Comparison of ENCODE assay signal across 16 cellular contexts in genomic region chr5:151779531-151780125, GRCh38. TPM values are rescaled to one million over a fixed set of nuclear protein-coding genes. Genes with fewer than 3 reads are reported as not detected.
A peak's percentile ranks its signal among the peaks of the same experiment; 100 is the strongest.
DNase-seq lines count a peak whose midpoint lies in the region; ATAC-seq, FAIRE-seq and TF ChIP-seq lines count a peak whose summit lies in the region.
"Had no signal": no experiment of that assay in that cellular context is flagged by ENCODE, and none has a peak within 500 bp of the region (broad histone marks: within the 10 kb centered on the region; RNA-seq: fewer than 3 reads in every experiment).

No MANE protein-coding gene starts in this region.

- peaks cover 21% of the 10 kb centered on the region for H3K36me3 Mint-ChIP-seq in central memory CD8-positive, alpha-beta T cell (ENCODE audit: insufficient read depth)

- no TSS peak for BruUV-seq in HepG2 (replicated peaks; lab: Mats Ljungman, UMichigan)

- peaks cover 97% of the 10 kb centered on the region for H3K4me1 ChIP-seq in HepG2 (ENCODE audit: insufficient read depth, low read length)
- peaks cover 0 to 54% (median 13%) of the 10 kb centered on the region in 4 donors for H3K4me1 ChIP-seq in right lobe of liver

- TF ChIP-seq EP300 in HepG2 (IDR thresholded peaks at IDR 0.05; ENCODE audit: low read depth in 2 of 2, low read length in 2 of 2), result no peak
- TF ChIP-seq EP300 in HepG2 (CRISPR knock-in tag; IDR thresholded peaks at IDR 0.05; ENCODE audit: borderline replicate concordance), result no peak

- peaks cover 98% of the 10 kb centered on the region for H4K20me1 ChIP-seq in HepG2 (ENCODE audit: insufficient read depth, low read length)

- DNase-seq in HepG2 (ENCODE audit: low spot score) (no peak), right lobe of liver (no peak), NCI-H1048 (lab: John Stamatoyannopoulos, UW) (no peak), sciatic nerve (ENCODE audit: low spot score) (no peak)
- no peak for DNase-seq in central memory CD8-positive, alpha-beta T cell (ENCODE audit: low spot score in 2 of 2)
- DNase-seq in activated CD8-positive, alpha-beta memory T cell treated with anti-CD3 and anti-CD28 coated beads, Interleukin-2, amount 50 U/mL, for 4 hours, result no peak
- DNase-seq: BE2C; mucosa of descending colon; NCI-H1092 treated with DMSO at 0.1 percent for 48 hours; NK-92 treated with Interleukin-12 subunit alpha and Interleukin-12 subunit beta, amount 100 ng/mL, for 24 hours; thyroid gland had no signal

- no peaks in the 10 kb centered on the region for H3K9me3 Mint-ChIP-seq in central memory CD8-positive, alpha-beta T cell

- H3K27me3 ChIP-seq in HepG2 (ENCODE audit: control insufficient read depth in 1 of 2, insufficient read depth in 2 of 2, low read length in 2 of 2), result no peaks in the 10 kb centered on the region
- H3K27me3 ChIP-seq in right lobe of liver, result no peaks in the 10 kb centered on the region
- H3K27me3 ChIP-seq: BE2C, thyroid gland had no signal

- no peaks in the 10 kb centered on the region for H3K27me3 Mint-ChIP-seq in central memory CD8-positive, alpha-beta T cell

- H2AFZ ChIP-seq in HepG2 (ENCODE audit: low read length), result no peak overlapping the region

- H3K4me3 ChIP-seq in HepG2 (replicated peaks in 1 of 3; ENCODE audit: insufficient read depth in 1 of 3, low read depth in 2 of 3, low read length in 3 of 3), result no peak overlapping the region
- H3K4me3 ChIP-seq in right lobe of liver, result no peak overlapping the region
- H3K4me3 ChIP-seq: mucosa of descending colon, thyroid gland had no signal

- TF ChIP-seq RAD21 in HepG2 (CRISPR knock-in tag; IDR thresholded peaks at IDR 0.05), result no peak

- ATAC-seq in HepG2 (no peak), right lobe of liver (no peak), HG02885 (IDR thresholded peaks at IDR 0.05; ENCODE audit: poor library complexity, unreplicated experiment) (peak; percentile 56), sciatic nerve (no peak), HG03432 (IDR thresholded peaks at IDR 0.05; ENCODE audit: unreplicated experiment) (no peak)
- ATAC-seq in central memory CD8-positive, alpha-beta T cell (replicated peaks; ENCODE audit: extremely low read depth, poor library complexity, severe bottlenecking), result no peak
- ATAC-seq: esophagus mucosa, mucosa of descending colon, right cardiac atrium had no signal

- H3K27ac ChIP-seq in HepG2 (ENCODE audit: extremely low read length, insufficient read depth, low read length), result no peak overlapping the region
- H3K27ac ChIP-seq in right lobe of liver, result no peak overlapping the region
- H3K27ac ChIP-seq: HL-60, thyroid gland had no signal

- no peak for FAIRE-seq in HepG2 (lab: Jason Lieb, UNC)

- H3K27ac Mint-ChIP-seq in central memory CD8-positive, alpha-beta T cell (ENCODE audit: low read depth), result peak overlapping the region; percentile 80

- in situ Hi-C loops in HepG2 (cut with HindIII; ENCODE audit: extremely low pct_ligation_motif_present, low pct_unique_long_range_greater_than_20kb), result no loop called here

- CTCF ChIA-PET in HepG2 (lab: Yijun Ruan, JAX; ENCODE audit: low intra/inter-chr PET ratio, low total read pairs), result no interaction called here

- H3K36me3 ChIP-seq in HepG2 (replicated peaks in 1 of 2; ENCODE audit: control insufficient read depth in 1 of 2, insufficient read depth in 2 of 2, low read length in 2 of 2) (peaks cover 2 to 9% of the 10 kb centered on the region in 2 experiments; a peak in 4 of 5 replicates), right lobe of liver (no peaks in the 10 kb centered on the region)
- H3K36me3 ChIP-seq: thyroid gland had no signal

- 91% methylated on average over 3 of the region's 3 CpGs for WGBS in HepG2 (ENCODE audit: low lambda C conversion rate)
- WGBS in right lobe of liver (ENCODE audit: insufficient coverage, low coverage, low lambda C conversion rate, missing lambda C conversion rate), result 88% methylated on average over 3 of the region's 3 CpGs

- intact Hi-C loops in HepG2 (cut with micrococcal nuclease; ENCODE audit: unreplicated experiment), result no loop called here
- intact Hi-C loops in right lobe of liver (cut with DNase I), result no loop called here
- intact Hi-C loops in sciatic nerve (cut with DNase I), result no loop called here

- H3K4me3 Mint-ChIP-seq in central memory CD8-positive, alpha-beta T cell, result peak overlapping the region; percentile 46

- H3K79me2 ChIP-seq in HepG2 (ENCODE audit: insufficient read depth, low read length), result peaks cover 100% of the 10 kb centered on the region

- peaks cover 71% of the 10 kb centered on the region for H3K4me1 Mint-ChIP-seq in central memory CD8-positive, alpha-beta T cell

- H3K9ac ChIP-seq in HepG2 (ENCODE audit: insufficient read depth, low read depth, low read length), result no peak overlapping the region

- H3K4me2 ChIP-seq in HepG2 (ENCODE audit: low read depth, low read length), result 0 out of 2 replicates have a peak overlapping the region, but pooled peaks have one; percentile 21

- TF ChIP-seq CTCF in HepG2 (CRISPR knock-in tag; IDR thresholded peaks at IDR 0.05) (no peak), right lobe of liver (IDR thresholded peaks at IDR 0.05) (no peak)

- H3K9me3 ChIP-seq in HepG2 (ENCODE audit: low read length) (no peaks in the 10 kb centered on the region), right lobe of liver (no peaks in the 10 kb centered on the region)
- H3K9me3 ChIP-seq: BE2C, mucosa of descending colon, thyroid gland had no signal

- TF ChIP-seq POLR2A in HepG2 (IDR thresholded peaks at IDR 0.05; ENCODE audit: insufficient read depth in 1 of 2, low read depth in 2 of 2, low read length in 2 of 2) (no peak), right lobe of liver (IDR thresholded peaks at IDR 0.05) (no peak)

- POLR2A ChIA-PET in HepG2 (lab: Yijun Ruan, JAX), result interaction anchor here (4.8 kb wide), 1 partner anchor 8 kb away, joined by 31 read pairs; the partner anchor contains the start of gene G3BP1

TF ChIP-seq in HepG2, 621 proteins besides CTCF, POLR2A, EP300 and RAD21 (continues in another document):
- TF ChIP-seq TFAP4 (IDR thresholded peaks at IDR 0.05; ENCODE audit: borderline replicate concordance, low read depth), result no peak

RNA-seq across cellular contexts. Expression of gene G3BP1, which starts 7.9 kb away (rescaled TPM):
- 320 and 517 TPM in 2 replicates for total RNA-seq in HepG2 (2016; rRNA removed; fragmentation: Illumina TruSeq; extraction: Trizol)
- 41.5 and 44.3 TPM in 2 replicates for total RNA-seq in HepG2 (2016; cell fraction: cytosol; rRNA removed; fragmentation: Illumina TruSeq; extraction: Trizol; ENCODE audit: low read depth)
- total RNA-seq in HepG2 (2016; cell fraction: insoluble cytoplasmic fraction; rRNA removed; fragmentation: Illumina TruSeq; extraction: Trizol), result 318 and 499 TPM in 2 replicates
- 78.5 and 90.0 TPM in 2 replicates for total RNA-seq in HepG2 (2016; cell fraction: membrane; rRNA removed; fragmentation: Illumina TruSeq; extraction: Trizol)
- total RNA-seq in HepG2 (2016; cell fraction: nucleus; rRNA removed; fragmentation: Illumina TruSeq; extraction: Trizol), result 169 and 180 TPM in 2 replicates
- polyA plus RNA-seq in HepG2 (2011; rRNA removed), result 36.7 and 36.8 TPM in 2 replicates
- 19.1 and 29.1 TPM in 2 replicates for polyA plus RNA-seq in HepG2 (2011; cell fraction: cytosol; rRNA removed)
- polyA plus RNA-seq in HepG2 (2011; cell fraction: nucleus; rRNA removed), result 21.7 and 24.8 TPM in 2 replicates
- 69.1 and 93.9 TPM in 2 replicates for polyA plus RNA-seq in HepG2 (2012)
- polyA plus RNA-seq in HepG2 (2016; cell fraction: cytosol; fragmentation: Illumina TruSeq; extraction: Trizol; ENCODE audit: low read depth), result 10.9 and 11.4 TPM in 2 replicates
- polyA plus RNA-seq in HepG2 (2016; cell fraction: insoluble cytoplasmic fraction; fragmentation: Illumina TruSeq; extraction: Trizol; ENCODE audit: low read depth), result 267 and 318 TPM in 2 replicates
- polyA plus RNA-seq in HepG2 (2016; cell fraction: membrane; fragmentation: Illumina TruSeq; extraction: Trizol; ENCODE audit: low read depth), result 32.9 and 35.3 TPM in 2 replicates
- 110 and 112 TPM in 2 replicates for polyA plus RNA-seq in HepG2 (2016; cell fraction: nucleus; fragmentation: Illumina TruSeq; extraction: Trizol; ENCODE audit: insufficient read depth, low read depth)
- 119 and 313 TPM in 2 replicates for polyA minus RNA-seq in HepG2 (2011; rRNA and poly(A)+ RNA removed; ENCODE audit: low replicate concordance)
- 75.4 and 95.6 TPM in 2 replicates for polyA minus RNA-seq in HepG2 (2011; cell fraction: cytosol; rRNA and poly(A)+ RNA removed)
- polyA minus RNA-seq in HepG2 (2011; cell fraction: nucleus; rRNA and poly(A)+ RNA removed), result 143 and 162 TPM in 2 replicates
- total RNA-seq in right lobe of liver, result 100 to 1,000 TPM in 2 of 6 experiments, 10 to 100 TPM in 4; 63.9 to 107 (median 94.5) TPM
- total RNA-seq in sciatic nerve, result 151 TPM

RNA-seq across cellular contexts. Expression of gene ATOX1, which starts 21.2 kb away (rescaled TPM):
- total RNA-seq in HepG2 (2016; rRNA removed; fragmentation: Illumina TruSeq; extraction: Trizol) (124 and 146 TPM in 2 replicates), right lobe of liver (100 to 1,000 TPM in 3 of 6 experiments, 10 to 100 TPM in 3; 83.1 to 177 (median 96.7) TPM), sciatic nerve (47.3 TPM)
- 55.4 and 83.7 TPM in 2 replicates for total RNA-seq in HepG2 (2016; cell fraction: cytosol; rRNA removed; fragmentation: Illumina TruSeq; extraction: Trizol; ENCODE audit: low read depth)
- total RNA-seq in HepG2 (2016; cell fraction: insoluble cytoplasmic fraction; rRNA removed; fragmentation: Illumina TruSeq; extraction: Trizol), result 123 and 144 TPM in 2 replicates
- total RNA-seq in HepG2 (2016; cell fraction: membrane; rRNA removed; fragmentation: Illumina TruSeq; extraction: Trizol), result 93.5 and 124 TPM in 2 replicates
- total RNA-seq in HepG2 (2016; cell fraction: nucleus; rRNA removed; fragmentation: Illumina TruSeq; extraction: Trizol), result 49.1 and 52.7 TPM in 2 replicates
- polyA plus RNA-seq in HepG2 (2011; rRNA removed), result 62.4 and 62.5 TPM in 2 replicates
- 113 and 180 TPM in 2 replicates for polyA plus RNA-seq in HepG2 (2011; cell fraction: cytosol; rRNA removed)
- 35.5 and 39.6 TPM in 2 replicates for polyA plus RNA-seq in HepG2 (2011; cell fraction: nucleus; rRNA removed)
- 92.4 and 93.3 TPM in 2 replicates for polyA plus RNA-seq in HepG2 (2012)
- 97.4 and 143 TPM in 2 replicates for polyA plus RNA-seq in HepG2 (2016; cell fraction: cytosol; fragmentation: Illumina TruSeq; extraction: Trizol; ENCODE audit: low read depth)
- 209 and 219 TPM in 2 replicates for polyA plus RNA-seq in HepG2 (2016; cell fraction: insoluble cytoplasmic fraction; fragmentation: Illumina TruSeq; extraction: Trizol; ENCODE audit: low read depth)
- polyA plus RNA-seq in HepG2 (2016; cell fraction: membrane; fragmentation: Illumina TruSeq; extraction: Trizol; ENCODE audit: low read depth), result 131 and 173 TPM in 2 replicates
- polyA plus RNA-seq in HepG2 (2016; cell fraction: nucleus; fragmentation: Illumina TruSeq; extraction: Trizol; ENCODE audit: insufficient read depth, low read depth), result 113 and 116 TPM in 2 replicates
- 66.0 and 83.2 TPM in 2 replicates for polyA minus RNA-seq in HepG2 (2011; rRNA and poly(A)+ RNA removed; ENCODE audit: low replicate concordance)
- 18.4 and 25.2 TPM in 2 replicates for polyA minus RNA-seq in HepG2 (2011; cell fraction: cytosol; rRNA and poly(A)+ RNA removed)
- polyA minus RNA-seq in HepG2 (2011; cell fraction: nucleus; rRNA and poly(A)+ RNA removed), result 18.3 and 24.2 TPM in 2 replicates
